1 cellular context compared by ENCODE assay signal in genomic region chr11:61891331-61892084, GRCh38.
TF ChIP-seq lines count a peak whose summit lies in the region.

Gene FADS3 (minus strand): TSS chr11:61891545. CDS start chr11:61891381, 164 bp downstream.

TF ChIP-seq in HepG2, 621 proteins besides CTCF, POLR2A, EP300 and RAD21 (continued from another document):
- TF ChIP-seq ZFY (CRISPR knock-in tag; IDR thresholded peaks at IDR 0.05) = peak; percentile 23; the same call in 1 of the 2 replicates
- TF ChIP-seq ZNF138 (CRISPR knock-in tag; IDR thresholded peaks at IDR 0.05; ENCODE audit: low read depth) = no peak
- TF ChIP-seq SMAD9 (CRISPR knock-in tag; IDR thresholded peaks at IDR 0.05) = 0 out of 2 replicates have a peak, but pooled peaks have one; percentile 35
- 0 out of 2 replicates have a peak, but pooled peaks have one; percentile 7 for TF ChIP-seq MED1 (CRISPR knock-in tag; IDR thresholded peaks at IDR 0.05)
- TF ChIP-seq ZKSCAN1 (IDR thresholded peaks at IDR 0.05; ENCODE audit: low read length) = no peak
- TF ChIP-seq ARNT2 (CRISPR knock-in tag; IDR thresholded peaks at IDR 0.05; ENCODE audit: low read depth) = peak; percentile 19; the same call in 1 of the 2 replicates
- peak; percentile 38 for TF ChIP-seq ZNF687 (CRISPR knock-in tag; IDR thresholded peaks at IDR 0.05)
- TF ChIP-seq MXI1 (IDR thresholded peaks at IDR 0.05; ENCODE audit: borderline replicate concordance, low read depth, low read length) = peak; percentile 2; the same call in 1 of the 3 replicates
- TF ChIP-seq NFYC (CRISPR knock-in tag; IDR thresholded peaks at IDR 0.05) = peak; percentile 40
- TF ChIP-seq YEATS2 (CRISPR knock-in tag; IDR thresholded peaks at IDR 0.05; ENCODE audit: borderline replicate concordance) = 0 out of 2 replicates have a peak, but pooled peaks have one; percentile 15
- TF ChIP-seq NKX3-1 (CRISPR knock-in tag; IDR thresholded peaks at IDR 0.05) = no peak
- no peak for TF ChIP-seq FOXM1 (CRISPR knock-in tag; IDR thresholded peaks at IDR 0.05)
- peak; percentile 43; the same call in 1 of the 2 replicates for TF ChIP-seq ZBTB10 (CRISPR knock-in tag; IDR thresholded peaks at IDR 0.05; ENCODE audit: borderline replicate concordance)
- TF ChIP-seq ARHGAP35 (CRISPR knock-in tag; IDR thresholded peaks at IDR 0.05; ENCODE audit: borderline replicate concordance) = 0 out of 2 replicates have a peak, but pooled peaks have one; percentile 30
- 0 out of 2 replicates have a peak, but pooled peaks have one; percentile 18 for TF ChIP-seq ZNF598 (CRISPR knock-in tag; IDR thresholded peaks at IDR 0.05; ENCODE audit: borderline replicate concordance)
- TF ChIP-seq SAP130 (CRISPR knock-in tag; IDR thresholded peaks at IDR 0.05; ENCODE audit: low read depth) = peak; percentile 35; the same call in 1 of the 2 replicates
- no peak for TF ChIP-seq ELF4 (CRISPR knock-in tag; IDR thresholded peaks at IDR 0.05; ENCODE audit: borderline replicate concordance)
- TF ChIP-seq HOXA9 (CRISPR knock-in tag; IDR thresholded peaks at IDR 0.05; ENCODE audit: borderline replicate concordance) = no peak
- TF ChIP-seq ZNF160 (CRISPR knock-in tag; IDR thresholded peaks at IDR 0.05) = no peak
- TF ChIP-seq PATZ1 (CRISPR knock-in tag; IDR thresholded peaks at IDR 0.05) = peak; percentile 42
- TF ChIP-seq U2AF1 (optimal IDR thresholded peaks at IDR 0.05; ENCODE audit: low read depth, low read length) = peak; percentile 75
- 0 out of 2 replicates have a peak, but pooled peaks have one; percentile 46 for TF ChIP-seq SPEN (CRISPR knock-in tag; IDR thresholded peaks at IDR 0.05; ENCODE audit: low read depth)
- no peak for TF ChIP-seq MXD1 (CRISPR knock-in tag; IDR thresholded peaks at IDR 0.05)
- peak; percentile 14; the same call in 1 of the 2 replicates for TF ChIP-seq KAT8 (CRISPR knock-in tag; IDR thresholded peaks at IDR 0.05)
- no peak for TF ChIP-seq TIGD3 (CRISPR knock-in tag; IDR thresholded peaks at IDR 0.05; ENCODE audit: borderline replicate concordance)
- no peak for TF ChIP-seq PBX2 (CRISPR knock-in tag; IDR thresholded peaks at IDR 0.05)
- peak; percentile 26; the same call in 1 of the 2 replicates for TF ChIP-seq RXRA (CRISPR knock-in tag; IDR thresholded peaks at IDR 0.05)
- TF ChIP-seq RFXANK (CRISPR knock-in tag; IDR thresholded peaks at IDR 0.05) = no peak
- TF ChIP-seq SIN3A (IDR thresholded peaks at IDR 0.05; ENCODE audit: borderline replicate concordance, low read depth, low read length) = 0 out of 2 replicates have a peak, but pooled peaks have one; percentile 38
- 0 out of 2 replicates have a peak, but pooled peaks have one; percentile 24 for TF ChIP-seq SALL1 (CRISPR knock-in tag; IDR thresholded peaks at IDR 0.05)
- peak; percentile 60; the same call in 1 of the 2 replicates for TF ChIP-seq HNRNPL (IDR thresholded peaks at IDR 0.05; ENCODE audit: low read depth, low read length)
- no peak for TF ChIP-seq ASH2L (IDR thresholded peaks at IDR 0.05; ENCODE audit: insufficient read length, low read depth, low read length)
- TF ChIP-seq ZBTB7B (CRISPR knock-in tag; IDR thresholded peaks at IDR 0.05) = 0 out of 2 replicates have a peak, but pooled peaks have one; percentile 38
- TF ChIP-seq RNF2 (conservative IDR thresholded peaks at IDR 0.05; ENCODE audit: low read depth) = no peak
- no peak for TF ChIP-seq HNF4G (IDR thresholded peaks at IDR 0.05; ENCODE audit: borderline replicate concordance, low read depth, low read length)
- 0 out of 2 replicates have a peak, but pooled peaks have one; percentile 32 for TF ChIP-seq HNF4G (CRISPR knock-in tag; IDR thresholded peaks at IDR 0.05; ENCODE audit: borderline replicate concordance, low read depth)
- TF ChIP-seq KDM2A (CRISPR knock-in tag; IDR thresholded peaks at IDR 0.05; ENCODE audit: borderline replicate concordance, low read depth) = peak; percentile 41; the same call in 1 of the 2 replicates
- peak; percentile 48; the same call in 1 of the 2 replicates for TF ChIP-seq ZBTB25 (CRISPR knock-in tag; IDR thresholded peaks at IDR 0.05)
- TF ChIP-seq TCF12 (IDR thresholded peaks at IDR 0.05) = no peak
- 0 out of 2 replicates have a peak, but pooled peaks have one; percentile 9 for TF ChIP-seq TCF12 (CRISPR knock-in tag; IDR thresholded peaks at IDR 0.05)
